In the genomic region with DNA sequence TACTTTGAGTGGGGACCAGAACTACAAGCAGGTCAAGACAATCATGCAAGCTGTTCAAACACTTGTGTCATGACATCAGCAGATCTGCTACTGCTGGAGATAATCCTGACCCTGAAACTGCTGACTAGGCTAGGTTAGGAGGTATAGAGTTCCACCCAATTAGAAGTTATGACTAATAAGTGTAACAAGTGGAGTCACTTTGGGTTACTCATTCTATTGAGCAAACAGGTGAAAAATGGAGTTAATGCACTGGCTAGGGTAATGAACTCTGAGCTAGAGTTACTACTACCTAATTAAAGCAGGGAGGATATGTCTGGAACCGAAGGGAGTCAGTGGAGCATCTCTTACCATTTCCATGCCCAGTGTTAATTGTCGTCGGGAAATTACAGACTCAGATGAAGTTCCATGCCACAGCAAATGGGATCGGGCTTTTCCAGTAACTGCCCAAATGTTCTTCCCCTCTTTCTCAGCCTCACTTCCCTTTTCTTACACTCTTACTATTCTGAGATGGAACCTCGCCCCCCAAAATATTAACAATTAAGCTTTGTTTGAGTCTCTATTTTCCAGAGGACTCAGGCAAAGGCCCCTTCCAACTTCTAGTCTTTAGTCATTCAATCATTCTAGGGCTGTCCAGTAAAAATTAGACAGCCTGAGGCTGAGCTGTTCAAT, we compare ENCODE assay signal across 1 cellular context.
A peak's percentile ranks its signal among the peaks of the same experiment; 100 is the strongest.
TF ChIP-seq lines count a peak whose summit lies in the region.

No MANE protein-coding gene starts in this region.

TF ChIP-seq in HEK293, 187 proteins besides CTCF, POLR2A, EP300 and RAD21 (continued from another document):
- TF ChIP-seq, protein P1, sequence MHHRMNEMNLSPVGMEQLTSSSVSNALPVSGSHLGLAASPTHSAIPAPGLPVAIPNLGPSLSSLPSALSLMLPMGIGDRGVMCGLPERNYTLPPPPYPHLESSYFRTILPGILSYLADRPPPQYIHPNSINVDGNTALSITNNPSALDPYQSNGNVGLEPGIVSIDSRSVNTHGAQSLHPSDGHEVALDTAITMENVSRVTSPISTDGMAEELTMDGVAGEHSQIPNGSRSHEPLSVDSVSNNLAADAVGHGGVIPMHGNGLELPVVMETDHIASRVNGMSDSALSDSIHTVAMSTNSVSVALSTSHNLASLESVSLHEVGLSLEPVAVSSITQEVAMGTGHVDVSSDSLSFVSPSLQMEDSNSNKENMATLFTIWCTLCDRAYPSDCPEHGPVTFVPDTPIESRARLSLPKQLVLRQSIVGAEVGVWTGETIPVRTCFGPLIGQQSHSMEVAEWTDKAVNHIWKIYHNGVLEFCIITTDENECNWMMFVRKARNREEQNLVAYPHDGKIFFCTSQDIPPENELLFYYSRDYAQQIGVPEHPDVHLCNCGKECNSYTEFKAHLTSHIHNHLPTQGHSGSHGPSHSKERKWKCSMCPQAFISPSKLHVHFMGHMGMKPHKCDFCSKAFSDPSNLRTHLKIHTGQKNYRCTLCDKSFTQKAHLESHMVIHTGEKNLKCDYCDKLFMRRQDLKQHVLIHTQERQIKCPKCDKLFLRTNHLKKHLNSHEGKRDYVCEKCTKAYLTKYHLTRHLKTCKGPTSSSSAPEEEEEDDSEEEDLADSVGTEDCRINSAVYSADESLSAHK (tag by site-specific recombination; IDR thresholded peaks at IDR 0.05): peak; percentile 34; the same call in 1 of the 2 replicates
- 0 out of 2 replicates have a peak, but pooled peaks have one; percentile 44 for TF ChIP-seq ZFP37 (tag by site-specific recombination; IDR thresholded peaks at IDR 0.05)
- TF ChIP-seq ZNF335 (tag by site-specific recombination; conservative IDR thresholded peaks at IDR 0.05): no peak; the same call in 1 of the 2 replicates
- TF ChIP-seq, protein P2, sequence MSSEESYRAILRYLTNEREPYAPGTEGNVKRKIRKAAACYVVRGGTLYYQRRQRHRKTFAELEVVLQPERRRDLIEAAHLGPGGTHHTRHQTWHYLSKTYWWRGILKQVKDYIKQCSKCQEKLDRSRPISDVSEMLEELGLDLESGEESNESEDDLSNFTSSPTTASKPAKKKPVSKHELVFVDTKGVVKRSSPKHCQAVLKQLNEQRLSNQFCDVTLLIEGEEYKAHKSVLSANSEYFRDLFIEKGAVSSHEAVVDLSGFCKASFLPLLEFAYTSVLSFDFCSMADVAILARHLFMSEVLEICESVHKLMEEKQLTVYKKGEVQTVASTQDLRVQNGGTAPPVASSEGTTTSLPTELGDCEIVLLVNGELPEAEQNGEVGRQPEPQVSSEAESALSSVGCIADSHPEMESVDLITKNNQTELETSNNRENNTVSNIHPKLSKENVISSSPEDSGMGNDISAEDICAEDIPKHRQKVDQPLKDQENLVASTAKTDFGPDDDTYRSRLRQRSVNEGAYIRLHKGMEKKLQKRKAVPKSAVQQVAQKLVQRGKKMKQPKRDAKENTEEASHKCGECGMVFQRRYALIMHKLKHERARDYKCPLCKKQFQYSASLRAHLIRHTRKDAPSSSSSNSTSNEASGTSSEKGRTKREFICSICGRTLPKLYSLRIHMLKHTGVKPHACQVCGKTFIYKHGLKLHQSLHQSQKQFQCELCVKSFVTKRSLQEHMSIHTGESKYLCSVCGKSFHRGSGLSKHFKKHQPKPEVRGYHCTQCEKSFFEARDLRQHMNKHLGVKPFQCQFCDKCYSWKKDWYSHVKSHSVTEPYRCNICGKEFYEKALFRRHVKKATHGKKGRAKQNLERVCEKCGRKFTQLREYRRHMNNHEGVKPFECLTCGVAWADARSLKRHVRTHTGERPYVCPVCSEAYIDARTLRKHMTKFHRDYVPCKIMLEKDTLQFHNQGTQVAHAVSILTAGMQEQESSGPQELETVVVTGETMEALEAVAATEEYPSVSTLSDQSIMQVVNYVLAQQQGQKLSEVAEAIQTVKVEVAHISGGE (tag by site-specific recombination; conservative IDR thresholded peaks at IDR 0.05; ENCODE audit: low read depth): no peak
- no peak for TF ChIP-seq ZNF585B (tag by site-specific recombination; IDR thresholded peaks at IDR 0.05)
- peak; percentile 97 for TF ChIP-seq SCRT1 (tag by site-specific recombination; IDR thresholded peaks at IDR 0.05; ENCODE audit: borderline replicate concordance)
- peak; percentile 94 for TF ChIP-seq OSR2 (tag by site-specific recombination; IDR thresholded peaks at IDR 0.05)
- TF ChIP-seq FEZF1 (tag by site-specific recombination; IDR thresholded peaks at IDR 0.05): no peak
- TF ChIP-seq, protein P3, sequence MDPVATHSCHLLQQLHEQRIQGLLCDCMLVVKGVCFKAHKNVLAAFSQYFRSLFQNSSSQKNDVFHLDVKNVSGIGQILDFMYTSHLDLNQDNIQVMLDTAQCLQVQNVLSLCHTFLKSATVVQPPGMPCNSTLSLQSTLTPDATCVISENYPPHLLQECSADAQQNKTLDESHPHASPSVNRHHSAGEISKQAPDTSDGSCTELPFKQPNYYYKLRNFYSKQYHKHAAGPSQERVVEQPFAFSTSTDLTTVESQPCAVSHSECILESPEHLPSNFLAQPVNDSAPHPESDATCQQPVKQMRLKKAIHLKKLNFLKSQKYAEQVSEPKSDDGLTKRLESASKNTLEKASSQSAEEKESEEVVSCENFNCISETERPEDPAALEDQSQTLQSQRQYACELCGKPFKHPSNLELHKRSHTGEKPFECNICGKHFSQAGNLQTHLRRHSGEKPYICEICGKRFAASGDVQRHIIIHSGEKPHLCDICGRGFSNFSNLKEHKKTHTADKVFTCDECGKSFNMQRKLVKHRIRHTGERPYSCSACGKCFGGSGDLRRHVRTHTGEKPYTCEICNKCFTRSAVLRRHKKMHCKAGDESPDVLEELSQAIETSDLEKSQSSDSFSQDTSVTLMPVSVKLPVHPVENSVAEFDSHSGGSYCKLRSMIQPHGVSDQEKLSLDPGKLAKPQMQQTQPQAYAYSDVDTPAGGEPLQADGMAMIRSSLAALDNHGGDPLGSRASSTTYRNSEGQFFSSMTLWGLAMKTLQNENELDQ (tag by site-specific recombination; IDR thresholded peaks at IDR 0.05; ENCODE audit: low read depth): no peak
- TF ChIP-seq ZFP69B (tag by site-specific recombination; IDR thresholded peaks at IDR 0.05): 0 out of 2 replicates have a peak, but pooled peaks have one; percentile 48
- no peak for TF ChIP-seq ZNF777 (tag by site-specific recombination; IDR thresholded peaks at IDR 0.05; ENCODE audit: borderline replicate concordance)
- TF ChIP-seq, protein P4, sequence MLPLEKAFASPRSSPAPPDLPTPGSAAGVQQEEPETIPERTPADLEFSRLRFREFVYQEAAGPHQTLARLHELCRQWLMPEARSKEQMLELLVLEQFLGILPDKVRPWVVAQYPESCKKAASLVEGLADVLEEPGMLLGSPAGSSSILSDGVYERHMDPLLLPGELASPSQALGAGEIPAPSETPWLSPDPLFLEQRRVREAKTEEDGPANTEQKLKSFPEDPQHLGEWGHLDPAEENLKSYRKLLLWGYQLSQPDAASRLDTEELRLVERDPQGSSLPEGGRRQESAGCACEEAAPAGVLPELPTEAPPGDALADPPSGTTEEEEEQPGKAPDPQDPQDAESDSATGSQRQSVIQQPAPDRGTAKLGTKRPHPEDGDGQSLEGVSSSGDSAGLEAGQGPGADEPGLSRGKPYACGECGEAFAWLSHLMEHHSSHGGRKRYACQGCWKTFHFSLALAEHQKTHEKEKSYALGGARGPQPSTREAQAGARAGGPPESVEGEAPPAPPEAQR (tag by site-specific recombination; IDR thresholded peaks at IDR 0.05): no peak
- peak; percentile 95 for TF ChIP-seq ZNF629 (tag by site-specific recombination; IDR thresholded peaks at IDR 0.05)
- no peak for TF ChIP-seq KLF16 (tag by site-specific recombination; IDR thresholded peaks at IDR 0.05)
- TF ChIP-seq, protein P5, sequence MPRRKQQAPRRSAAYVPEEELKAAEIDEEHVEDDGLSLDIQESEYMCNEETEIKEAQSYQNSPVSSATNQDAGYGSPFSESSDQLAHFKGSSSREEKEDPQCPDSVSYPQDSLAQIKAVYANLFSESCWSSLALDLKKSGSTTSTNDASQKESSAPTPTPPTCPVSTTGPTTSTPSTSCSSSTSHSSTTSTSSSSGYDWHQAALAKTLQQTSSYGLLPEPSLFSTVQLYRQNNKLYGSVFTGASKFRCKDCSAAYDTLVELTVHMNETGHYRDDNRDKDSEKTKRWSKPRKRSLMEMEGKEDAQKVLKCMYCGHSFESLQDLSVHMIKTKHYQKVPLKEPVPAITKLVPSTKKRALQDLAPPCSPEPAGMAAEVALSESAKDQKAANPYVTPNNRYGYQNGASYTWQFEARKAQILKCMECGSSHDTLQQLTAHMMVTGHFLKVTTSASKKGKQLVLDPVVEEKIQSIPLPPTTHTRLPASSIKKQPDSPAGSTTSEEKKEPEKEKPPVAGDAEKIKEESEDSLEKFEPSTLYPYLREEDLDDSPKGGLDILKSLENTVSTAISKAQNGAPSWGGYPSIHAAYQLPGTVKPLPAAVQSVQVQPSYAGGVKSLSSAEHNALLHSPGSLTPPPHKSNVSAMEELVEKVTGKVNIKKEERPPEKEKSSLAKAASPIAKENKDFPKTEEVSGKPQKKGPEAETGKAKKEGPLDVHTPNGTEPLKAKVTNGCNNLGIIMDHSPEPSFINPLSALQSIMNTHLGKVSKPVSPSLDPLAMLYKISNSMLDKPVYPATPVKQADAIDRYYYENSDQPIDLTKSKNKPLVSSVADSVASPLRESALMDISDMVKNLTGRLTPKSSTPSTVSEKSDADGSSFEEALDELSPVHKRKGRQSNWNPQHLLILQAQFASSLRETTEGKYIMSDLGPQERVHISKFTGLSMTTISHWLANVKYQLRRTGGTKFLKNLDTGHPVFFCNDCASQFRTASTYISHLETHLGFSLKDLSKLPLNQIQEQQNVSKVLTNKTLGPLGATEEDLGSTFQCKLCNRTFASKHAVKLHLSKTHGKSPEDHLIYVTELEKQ (tag by site-specific recombination; IDR thresholded peaks at IDR 0.05; ENCODE audit: borderline replicate concordance): peak; percentile 82; the same call in 1 of the 2 replicates
- 0 out of 2 replicates have a peak, but pooled peaks have one; percentile 63 for TF ChIP-seq ZNF391 (tag by site-specific recombination; IDR thresholded peaks at IDR 0.05; ENCODE audit: borderline replicate concordance, low read depth)
- TF ChIP-seq ZNF184 (tag by site-specific recombination; IDR thresholded peaks at IDR 0.05): peak; percentile 91
- TF ChIP-seq, protein P6, sequence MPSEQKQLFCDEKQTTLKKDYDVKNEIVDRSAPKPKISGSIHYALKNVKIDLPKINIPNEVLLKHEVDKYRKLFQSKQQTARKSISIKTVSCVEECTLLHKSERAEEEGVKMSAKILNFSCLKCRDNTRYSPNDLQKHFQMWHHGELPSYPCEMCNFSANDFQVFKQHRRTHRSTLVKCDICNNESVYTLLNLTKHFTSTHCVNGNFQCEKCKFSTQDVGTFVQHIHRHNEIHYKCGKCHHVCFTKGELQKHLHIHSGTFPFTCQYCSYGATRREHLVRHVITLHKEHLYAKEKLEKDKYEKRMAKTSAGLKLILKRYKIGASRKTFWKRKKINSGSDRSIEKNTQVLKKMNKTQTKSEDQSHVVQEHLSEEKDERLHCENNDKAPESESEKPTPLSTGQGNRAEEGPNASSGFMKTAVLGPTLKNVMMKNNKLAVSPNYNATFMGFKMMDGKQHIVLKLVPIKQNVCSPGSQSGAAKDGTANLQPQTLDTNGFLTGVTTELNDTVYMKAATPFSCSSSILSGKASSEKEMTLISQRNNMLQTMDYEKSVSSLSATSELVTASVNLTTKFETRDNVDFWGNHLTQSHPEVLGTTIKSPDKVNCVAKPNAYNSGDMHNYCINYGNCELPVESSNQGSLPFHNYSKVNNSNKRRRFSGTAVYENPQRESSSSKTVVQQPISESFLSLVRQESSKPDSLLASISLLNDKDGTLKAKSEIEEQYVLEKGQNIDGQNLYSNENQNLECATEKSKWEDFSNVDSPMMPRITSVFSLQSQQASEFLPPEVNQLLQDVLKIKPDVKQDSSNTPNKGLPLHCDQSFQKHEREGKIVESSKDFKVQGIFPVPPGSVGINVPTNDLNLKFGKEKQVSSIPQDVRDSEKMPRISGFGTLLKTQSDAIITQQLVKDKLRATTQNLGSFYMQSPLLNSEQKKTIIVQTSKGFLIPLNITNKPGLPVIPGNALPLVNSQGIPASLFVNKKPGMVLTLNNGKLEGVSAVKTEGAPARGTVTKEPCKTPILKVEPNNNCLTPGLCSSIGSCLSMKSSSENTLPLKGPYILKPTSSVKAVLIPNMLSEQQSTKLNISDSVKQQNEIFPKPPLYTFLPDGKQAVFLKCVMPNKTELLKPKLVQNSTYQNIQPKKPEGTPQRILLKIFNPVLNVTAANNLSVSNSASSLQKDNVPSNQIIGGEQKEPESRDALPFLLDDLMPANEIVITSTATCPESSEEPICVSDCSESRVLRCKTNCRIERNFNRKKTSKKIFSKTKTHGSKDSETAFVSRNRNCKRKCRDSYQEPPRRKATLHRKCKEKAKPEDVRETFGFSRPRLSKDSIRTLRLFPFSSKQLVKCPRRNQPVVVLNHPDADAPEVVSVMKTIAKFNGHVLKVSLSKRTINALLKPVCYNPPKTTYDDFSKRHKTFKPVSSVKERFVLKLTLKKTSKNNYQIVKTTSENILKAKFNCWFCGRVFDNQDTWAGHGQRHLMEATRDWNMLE (tag by site-specific recombination; conservative IDR thresholded peaks at IDR 0.05; ENCODE audit: low read depth): peak; percentile 41; the same call in 1 of the 2 replicates
- peak; percentile 44; the same call in 1 of the 2 replicates for TF ChIP-seq KLF8 (tag by site-specific recombination; IDR thresholded peaks at IDR 0.05)
- TF ChIP-seq ZNF169 (tag by site-specific recombination; IDR thresholded peaks at IDR 0.05): peak; percentile 94
- peak; percentile 10; the same call in 1 of the 2 replicates for TF ChIP-seq ZNF623 (tag by site-specific recombination; IDR thresholded peaks at IDR 0.05)
- TF ChIP-seq, protein P7, sequence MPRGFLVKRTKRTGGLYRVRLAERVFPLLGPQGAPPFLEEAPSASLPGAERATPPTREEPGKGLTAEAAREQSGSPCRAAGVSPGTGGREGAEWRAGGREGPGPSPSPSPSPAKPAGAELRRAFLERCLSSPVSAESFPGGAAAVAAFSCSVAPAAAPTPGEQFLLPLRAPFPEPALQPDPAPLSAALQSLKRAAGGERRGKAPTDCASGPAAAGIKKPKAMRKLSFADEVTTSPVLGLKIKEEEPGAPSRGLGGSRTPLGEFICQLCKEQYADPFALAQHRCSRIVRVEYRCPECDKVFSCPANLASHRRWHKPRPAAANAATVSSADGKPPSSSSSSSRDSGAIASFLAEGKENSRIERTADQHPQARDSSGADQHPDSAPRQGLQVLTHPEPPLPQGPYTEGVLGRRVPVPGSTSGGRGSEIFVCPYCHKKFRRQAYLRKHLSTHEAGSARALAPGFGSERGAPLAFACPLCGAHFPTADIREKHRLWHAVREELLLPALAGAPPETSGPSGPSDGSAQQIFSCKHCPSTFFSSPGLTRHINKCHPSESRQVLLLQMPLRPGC (tag by site-specific recombination; IDR thresholded peaks at IDR 0.05): peak; percentile 80; the same call in 1 of the 2 replicates
- peak; percentile 25; the same call in 1 of the 2 replicates for TF ChIP-seq SP3 (tag by site-specific recombination; IDR thresholded peaks at IDR 0.05)
- no peak for TF ChIP-seq ZNF266 (tag by site-specific recombination; IDR thresholded peaks at IDR 0.05; ENCODE audit: low read depth)
- TF ChIP-seq, protein P8, sequence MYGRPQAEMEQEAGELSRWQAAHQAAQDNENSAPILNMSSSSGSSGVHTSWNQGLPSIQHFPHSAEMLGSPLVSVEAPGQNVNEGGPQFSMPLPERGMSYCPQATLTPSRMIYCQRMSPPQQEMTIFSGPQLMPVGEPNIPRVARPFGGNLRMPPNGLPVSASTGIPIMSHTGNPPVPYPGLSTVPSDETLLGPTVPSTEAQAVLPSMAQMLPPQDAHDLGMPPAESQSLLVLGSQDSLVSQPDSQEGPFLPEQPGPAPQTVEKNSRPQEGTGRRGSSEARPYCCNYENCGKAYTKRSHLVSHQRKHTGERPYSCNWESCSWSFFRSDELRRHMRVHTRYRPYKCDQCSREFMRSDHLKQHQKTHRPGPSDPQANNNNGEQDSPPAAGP (tag by site-specific recombination; IDR thresholded peaks at IDR 0.05): peak; percentile 62
- TF ChIP-seq TRIM28 (IDR thresholded peaks at IDR 0.05; ENCODE audit: borderline replicate concordance, low read length): peak; percentile 84; the same call in 1 of the 2 replicates
- peak; percentile 61; the same call in 1 of the 2 replicates for TF ChIP-seq ZBTB17 (tag by site-specific recombination; IDR thresholded peaks at IDR 0.05)
